Comparison of ENCODE assay signal across 15 cellular contexts in genomic region chr6:61886608-61887259, GRCh38.
A peak's percentile ranks its signal among the peaks of the same experiment; 100 is the strongest.
DNase-seq lines count a peak whose midpoint lies in the region; TF ChIP-seq lines count a peak whose summit lies in the region.
"Had no signal": no experiment of that assay in that cellular context is flagged by ENCODE, and none has a peak within 500 bp of the region (broad histone marks: within the 10 kb centered on the region; RNA-seq: fewer than 3 reads in every experiment).

No MANE protein-coding gene starts in this region.

- no peak overlapping the region for H3K27ac Mint-ChIP-seq in CD8-positive, alpha-beta memory T cell
- H3K27ac Mint-ChIP-seq: activated T-helper 1 cell treated with anti-CD3 and anti-CD28 coated beads, Interleukin-12 subunit alpha, Interleukin-12 subunit beta, Interleukin-2, Interleukin-4 antibody, amounts not matched to agents 30 ng/mL and 10 ng/mL and 1 ng/mL, durations not matched to agents 14 hours and 24 hours and 36 hours; IgD-negative memory B cell; WTC11 had no signal

- H3K27me3 ChIP-seq in neural cell (ENCODE audit: insufficient read depth, low read depth, low read length) = no peaks in the 10 kb centered on the region
- H3K27me3 ChIP-seq in CD8-positive, alpha-beta memory T cell (ENCODE audit: insufficient read depth, low read length, poor library complexity, severe bottlenecking) = no peaks in the 10 kb centered on the region
- H3K27me3 ChIP-seq: right atrium auricular region had no signal

- POLR2A ChIA-PET in RWPE1 (lab: Yijun Ruan, JAX; ENCODE audit: low non-redundant PET) = no interaction called here
- POLR2A ChIA-PET in CD8-positive, alpha-beta memory T cell (lab: Charles Lee) = no interaction called here

- H3K9me3 Mint-ChIP-seq in CD8-positive, alpha-beta memory T cell = peaks cover 3 to 29% (median 5%) of the 10 kb centered on the region in 5 donors
- H3K9me3 Mint-ChIP-seq: IgD-negative memory B cell had no signal

- no peaks in the 10 kb centered on the region for H3K9me2 ChIP-seq in neural cell (ENCODE audit: insufficient read depth, low read length)

- no peaks in the 10 kb centered on the region for H3K4me1 Mint-ChIP-seq in CD8-positive, alpha-beta memory T cell

- H3K27me3 Mint-ChIP-seq in CD8-positive, alpha-beta memory T cell = no peaks in the 10 kb centered on the region
- H3K27me3 Mint-ChIP-seq: IgD-negative memory B cell had no signal

- no peak overlapping the region for H3K4me3 Mint-ChIP-seq in CD8-positive, alpha-beta memory T cell
- H3K4me3 Mint-ChIP-seq: activated T-helper 1 cell treated with anti-CD3 and anti-CD28 coated beads, Interleukin-12 subunit alpha, Interleukin-12 subunit beta, Interleukin-2, Interleukin-4 antibody, amounts not matched to agents 30 ng/mL and 10 ng/mL and 1 ng/mL, durations not matched to agents 14 hours and 24 hours and 36 hours; IgD-negative memory B cell; WTC11 had no signal

- H3K79me2 ChIP-seq in neural cell (replicated peaks; ENCODE audit: insufficient read depth, low read length) = no peaks in the 10 kb centered on the region

- DNase-seq in DMS153 treated with DMSO at 0.1 percent for 48 hours (lab: John Stamatoyannopoulos, UW; ENCODE audit: unreplicated experiment) (peak; percentile 1), DMS153 (lab: John Stamatoyannopoulos, UW) (no peak), HPDE6-E6E7 (ENCODE audit: extremely low spot score) (peak; percentile 3), RWPE1 (ENCODE audit: low spot score) (no peak), SIG-M5 treated with dmso at 0.1 percent for 504 hours (lab: John Stamatoyannopoulos, UW; ENCODE audit: unreplicated experiment) (no peak)
- DNase-seq in activated CD4-positive, alpha-beta T cell treated with anti-CD3 and anti-CD28 coated beads for 1 hour = no peak
- no peak for DNase-seq in CD8-positive, alpha-beta memory T cell
- DNase-seq: 8988T, foreskin fibroblast, GDM1 had no signal

- no peak overlapping the region for H3K4me2 ChIP-seq in neural cell (ENCODE audit: low read length)

- H3K9me3 ChIP-seq in neural cell (ENCODE audit: low read length) = no peaks in the 10 kb centered on the region
- no peaks in the 10 kb centered on the region for H3K9me3 ChIP-seq in CD8-positive, alpha-beta memory T cell (ENCODE audit: low read length)
- H3K9me3 ChIP-seq: right atrium auricular region had no signal

- peak; percentile 38 for TF ChIP-seq RAD21 in neural cell (conservative IDR thresholded peaks at IDR 0.05)

- no peak for TF ChIP-seq EP300 in neural cell (conservative IDR thresholded peaks at IDR 0.05; ENCODE audit: poor library complexity, severe bottlenecking)

- no peak overlapping the region for H3K27ac ChIP-seq in RWPE1
- no peak overlapping the region for H3K27ac ChIP-seq in neural cell (ENCODE audit: low read length)
- H3K27ac ChIP-seq in CD8-positive, alpha-beta memory T cell (ENCODE audit: low read depth, low read length) = no peak overlapping the region
- H3K27ac ChIP-seq: right atrium auricular region had no signal

- no peak overlapping the region for H3K4me3 ChIP-seq in neural cell (ENCODE audit: low read length)
- H3K4me3 ChIP-seq in CD8-positive, alpha-beta memory T cell (ENCODE audit: low read length) = no peak overlapping the region
- H3K4me3 ChIP-seq: right atrium auricular region had no signal

- H3F3A ChIP-seq in neural cell (ENCODE audit: insufficient read depth, low read length, poor library complexity, severe bottlenecking) = no peaks in the 10 kb centered on the region

- CTCF ChIA-PET in RWPE1 (lab: Yijun Ruan, JAX) = no interaction called here
- CTCF ChIA-PET in CD8-positive, alpha-beta memory T cell (lab: Charles Lee) = no interaction called here

- no peak overlapping the region for H3K9ac ChIP-seq in neural cell (ENCODE audit: low read length)

- H4K20me1 ChIP-seq in neural cell (ENCODE audit: insufficient read depth) = no peaks in the 10 kb centered on the region

- no peaks in the 10 kb centered on the region for H3K36me3 ChIP-seq in neural cell (ENCODE audit: insufficient read depth, low read length)
- no peaks in the 10 kb centered on the region for H3K36me3 ChIP-seq in CD8-positive, alpha-beta memory T cell (ENCODE audit: insufficient read depth, low read length)
- H3K36me3 ChIP-seq: right atrium auricular region had no signal

- H3K36me3 Mint-ChIP-seq in CD8-positive, alpha-beta memory T cell = no peaks in the 10 kb centered on the region
- H3K36me3 Mint-ChIP-seq: IgD-negative memory B cell had no signal

- TF ChIP-seq CTCF in RWPE1 (conservative IDR thresholded peaks at IDR 0.05; ENCODE audit: low read depth) = peak; percentile 29
- peak; percentile 42 for TF ChIP-seq CTCF in neural cell (IDR thresholded peaks at IDR 0.05; ENCODE audit: poor library complexity, severe bottlenecking)

- H3K4me1 ChIP-seq in CD8-positive, alpha-beta memory T cell (ENCODE audit: insufficient read depth, low read length) = no peaks in the 10 kb centered on the region
- H3K4me1 ChIP-seq: right atrium auricular region had no signal

- no peak overlapping the region for H2AFZ ChIP-seq in neural cell (ENCODE audit: low read depth, low read length)

TF ChIP-seq in neural cell, 6 proteins besides CTCF, POLR2A, EP300 and RAD21:
- no peak for TF ChIP-seq MXI1 (conservative IDR thresholded peaks at IDR 0.05; ENCODE audit: poor library complexity, severe bottlenecking)
- no peak for TF ChIP-seq EZH2 (IDR thresholded peaks at IDR 0.05; ENCODE audit: borderline replicate concordance, insufficient read depth, low read length, poor library complexity, severe bottlenecking)

Comparison
In these comparisons a context has a peak if more than half of its experiments do, and no peak if none do; other contexts are left out.
1. DNase-seq: peak in DMS153 treated with DMSO at 0.1 percent for 48 hours (single experiment) and HPDE6-E6E7 (single experiment); none in DMS153 (single experiment), RWPE1 (single experiment), activated CD4-positive, alpha-beta T cell treated with anti-CD3 and anti-CD28 coated beads for 1 hour (single experiment), SIG-M5 treated with dmso at 0.1 percent for 504 hours (single experiment) and CD8-positive, alpha-beta memory T cell (0 of 5).